In the genomic region with DNA sequence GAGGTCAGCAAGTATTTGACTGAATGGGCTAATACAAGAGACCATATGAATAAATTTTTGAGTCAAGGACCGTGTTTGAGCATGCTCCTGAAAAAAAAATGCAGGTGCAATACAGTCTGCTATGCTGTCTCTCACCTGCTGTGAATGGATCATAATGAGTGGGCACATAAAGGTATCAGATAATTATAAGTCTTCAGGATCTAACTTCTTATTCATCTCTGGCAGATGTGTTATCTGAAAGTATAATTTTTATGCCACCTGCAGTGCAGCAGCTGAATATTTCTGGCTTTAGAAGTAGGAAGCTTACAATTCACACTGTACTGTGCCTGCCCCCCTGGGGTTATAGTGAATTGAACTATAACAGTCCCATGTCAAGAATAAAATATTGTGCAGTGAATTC, we compare ENCODE assay signal across 18 cellular contexts.
"Had no signal": no experiment of that assay in that cellular context is flagged by ENCODE, and none has a peak within 500 bp of the region (broad histone marks: within the 10 kb centered on the region; RNA-seq: fewer than 3 reads in every experiment).

No MANE protein-coding gene starts in this region.

- H3K4me1 ChIP-seq: body of pancreas, stomach, upper lobe of right lung had no signal

- H3K27ac Mint-ChIP-seq: activated naive CD8-positive, alpha-beta T cell treated with anti-CD3 and anti-CD28 coated beads, Interleukin-2, amount 10 ng/mL, durations not matched to agents 7 days and 5 days; effector memory CD8-positive, alpha-beta T cell; naive thymus-derived CD8-positive, alpha-beta T cell; stimulated activated effector memory CD8-positive, alpha-beta T cell treated with anti-CD3 and anti-CD28 coated beads, Interleukin-12 subunit alpha, Interleukin-12 subunit beta, amount 100 ng/mL, for 72 hours had no signal

- H3K9me3 Mint-ChIP-seq: activated naive CD8-positive, alpha-beta T cell treated with anti-CD3 and anti-CD28 coated beads, Interleukin-2, amount 10 ng/mL, durations not matched to agents 7 days and 5 days; effector memory CD8-positive, alpha-beta T cell; stimulated activated effector memory CD8-positive, alpha-beta T cell treated with anti-CD3 and anti-CD28 coated beads, Interleukin-12 subunit alpha, Interleukin-12 subunit beta, amount 100 ng/mL, for 72 hours had no signal

- H3K27me3 Mint-ChIP-seq: effector memory CD8-positive, alpha-beta T cell had no signal

- H3K27me3 ChIP-seq: hepatocyte, ovary, stomach, upper lobe of right lung had no signal

- H3K4me3 Mint-ChIP-seq: activated naive CD8-positive, alpha-beta T cell treated with anti-CD3 and anti-CD28 coated beads, Interleukin-2, amount 10 ng/mL, durations not matched to agents 7 days and 5 days; effector memory CD8-positive, alpha-beta T cell; naive thymus-derived CD8-positive, alpha-beta T cell; stimulated activated effector memory CD8-positive, alpha-beta T cell treated with anti-CD3 and anti-CD28 coated beads, Interleukin-12 subunit alpha, Interleukin-12 subunit beta, amount 100 ng/mL, for 72 hours had no signal

- ATAC-seq: body of pancreas; effector memory CD8-positive, alpha-beta T cell; left cardiac atrium; naive thymus-derived CD8-positive, alpha-beta T cell; sciatic nerve; stimulated activated effector memory CD8-positive, alpha-beta T cell treated with anti-CD3 and anti-CD28 coated beads, Interleukin-12 subunit alpha, Interleukin-12 subunit beta, amount 100 ng/mL, for 72 hours; upper lobe of right lung had no signal

- H3K4me3 ChIP-seq: body of pancreas, hepatocyte, ovary, smooth muscle cell, stomach, upper lobe of right lung had no signal

- H3K36me3 ChIP-seq: ovary, stomach, upper lobe of right lung had no signal

- H3K36me3 Mint-ChIP-seq: activated naive CD8-positive, alpha-beta T cell treated with anti-CD3 and anti-CD28 coated beads, Interleukin-2, amount 10 ng/mL, durations not matched to agents 7 days and 5 days; naive thymus-derived CD8-positive, alpha-beta T cell; stimulated activated effector memory CD8-positive, alpha-beta T cell treated with anti-CD3 and anti-CD28 coated beads, Interleukin-12 subunit alpha, Interleukin-12 subunit beta, amount 100 ng/mL, for 72 hours had no signal

- H3K27ac ChIP-seq: body of pancreas, hepatocyte, ovary, stomach, upper lobe of right lung, VCaP had no signal

- DNase-seq: activated CD4-positive, alpha-beta T cell treated with anti-CD3 and anti-CD28 coated beads, Interleukin-2, amount 50 U/mL, for 48 hours; activated CD4-positive, CD25-positive, alpha-beta regulatory T cell treated with anti-CD3 and anti-CD28 coated beads, Interleukin-2, amount 50 U/mL, for 72 hours; activated gamma-delta T cell treated with Interleukin-2 at 50 U/mL for 16 hours; activated naive CD8-positive, alpha-beta T cell treated with anti-CD3 and anti-CD28 coated beads, Interleukin-2, amount 10 ng/mL, durations not matched to agents 7 days and 5 days; body of pancreas; effector memory CD8-positive, alpha-beta T cell; left cardiac atrium; mesendoderm; naive thymus-derived CD8-positive, alpha-beta T cell; ovary; stimulated activated CD4-positive, alpha-beta T cell treated with anti-CD3 and anti-CD28 coated beads, Interleukin-4, amount 100 ng/mL, for 24 hours; stomach; upper lobe of right lung had no signal

- H3K9me3 ChIP-seq: body of pancreas, ovary, stomach, upper lobe of right lung had no signal

- H3K4me1 Mint-ChIP-seq: activated naive CD8-positive, alpha-beta T cell treated with anti-CD3 and anti-CD28 coated beads, Interleukin-2, amount 10 ng/mL, durations not matched to agents 7 days and 5 days; naive thymus-derived CD8-positive, alpha-beta T cell; stimulated activated effector memory CD8-positive, alpha-beta T cell treated with anti-CD3 and anti-CD28 coated beads, Interleukin-12 subunit alpha, Interleukin-12 subunit beta, amount 100 ng/mL, for 72 hours had no signal
